1 cellular context compared by ENCODE assay signal in genomic region chr11:45846974-45847907, GRCh38.
TF ChIP-seq lines count a peak whose summit lies in the region.

TSS of gene CRY2 (plus strand) at chr11:45847475. CDS start at chr11:45847491, 16 bp downstream.

TF ChIP-seq in HepG2, 621 proteins besides CTCF, POLR2A, EP300 and RAD21 (continued from another document and continues in another):
- TF ChIP-seq ZBTB4 (CRISPR knock-in tag; IDR thresholded peaks at IDR 0.05; ENCODE audit: borderline replicate concordance) (no peak), NFYC (CRISPR knock-in tag; IDR thresholded peaks at IDR 0.05) (peak; percentile 83), ZNF354B (CRISPR knock-in tag; IDR thresholded peaks at IDR 0.05) (no peak), ZNF619 (CRISPR knock-in tag; IDR thresholded peaks at IDR 0.05) (no peak), ZNF143 (CRISPR knock-in tag; IDR thresholded peaks at IDR 0.05) (0 out of 2 replicates have a peak, but pooled peaks have one; percentile 20), ZNF784 (CRISPR knock-in tag; IDR thresholded peaks at IDR 0.05; ENCODE audit: borderline replicate concordance) (peak; percentile 90; the same call in 1 of the 2 replicates), ESRRA (CRISPR knock-in tag; IDR thresholded peaks at IDR 0.05; ENCODE audit: low read depth) (peak; percentile 3; the same call in 1 of the 2 replicates), DRAP1 (CRISPR knock-in tag; IDR thresholded peaks at IDR 0.05) (peak; percentile 81), TAF1 (CRISPR knock-in tag; IDR thresholded peaks at IDR 0.05) (peak; percentile 99), PCBP2 (optimal IDR thresholded peaks at IDR 0.05; ENCODE audit: low read depth, low read length, poor library complexity, severe bottlenecking) (no peak), ZNF615 (CRISPR knock-in tag; IDR thresholded peaks at IDR 0.05; ENCODE audit: borderline replicate concordance) (no peak), PCBP1 (IDR thresholded peaks at IDR 0.05; ENCODE audit: borderline replicate concordance, low read depth, low read length) (no peak), ZNF607 (CRISPR knock-in tag; IDR thresholded peaks at IDR 0.05; ENCODE audit: borderline replicate concordance) (peak; percentile 96), ZBTB2 (CRISPR knock-in tag; IDR thresholded peaks at IDR 0.05; ENCODE audit: low read depth) (peak; percentile 72), BORCS8-MEF2B (CRISPR knock-in tag; IDR thresholded peaks at IDR 0.05) (peak; percentile 32; the same call in 1 of the 2 replicates), ZSCAN9 (CRISPR knock-in tag; IDR thresholded peaks at IDR 0.05; ENCODE audit: borderline replicate concordance) (no peak), ZNF687 (CRISPR knock-in tag; IDR thresholded peaks at IDR 0.05) (peak; percentile 94), FOXC1 (CRISPR knock-in tag; IDR thresholded peaks at IDR 0.05; ENCODE audit: borderline replicate concordance) (peak; percentile 52; the same call in 1 of the 2 replicates), THAP9 (CRISPR knock-in tag; IDR thresholded peaks at IDR 0.05; ENCODE audit: borderline replicate concordance) (peak; percentile 91; the same call in 1 of the 2 replicates), ZNF746 (CRISPR knock-in tag; IDR thresholded peaks at IDR 0.05) (no peak), PHF8 (CRISPR knock-in tag; IDR thresholded peaks at IDR 0.05) (peak; percentile 92), SMAD1 (CRISPR knock-in tag; IDR thresholded peaks at IDR 0.05; ENCODE audit: borderline replicate concordance, low read depth) (no peak), ZNF674 (CRISPR knock-in tag; IDR thresholded peaks at IDR 0.05; ENCODE audit: low read depth) (no peak), NBN (conservative IDR thresholded peaks at IDR 0.05) (no peak), HNRNPLL (IDR thresholded peaks at IDR 0.05; ENCODE audit: low read depth, low read length, poor library complexity, severe bottlenecking) (peak; percentile 79), MBD4 (IDR thresholded peaks at IDR 0.05; ENCODE audit: borderline replicate concordance, low read length) (no peak), RBM39 (IDR thresholded peaks at IDR 0.05; ENCODE audit: low read depth, low read length, poor library complexity, severe bottlenecking) (no peak), MNT (IDR thresholded peaks at IDR 0.05) (peak; percentile 98), PAXIP1 (CRISPR knock-in tag; conservative IDR thresholded peaks at IDR 0.05) (peak; percentile 48; the same call in 1 of the 2 replicates), ZNF644 (CRISPR knock-in tag; IDR thresholded peaks at IDR 0.05; ENCODE audit: low read depth) (no peak), ATF7 (IDR thresholded peaks at IDR 0.05) (no peak), ATF7 (CRISPR knock-in tag; IDR thresholded peaks at IDR 0.05) (no peak), CEBPZ (IDR thresholded peaks at IDR 0.05; ENCODE audit: low read length) (no peak), MXD4 (CRISPR knock-in tag; IDR thresholded peaks at IDR 0.05) (peak; percentile 93), ATF1 (CRISPR knock-in tag; IDR thresholded peaks at IDR 0.05) (peak; percentile 73)
